In the genomic region with DNA sequence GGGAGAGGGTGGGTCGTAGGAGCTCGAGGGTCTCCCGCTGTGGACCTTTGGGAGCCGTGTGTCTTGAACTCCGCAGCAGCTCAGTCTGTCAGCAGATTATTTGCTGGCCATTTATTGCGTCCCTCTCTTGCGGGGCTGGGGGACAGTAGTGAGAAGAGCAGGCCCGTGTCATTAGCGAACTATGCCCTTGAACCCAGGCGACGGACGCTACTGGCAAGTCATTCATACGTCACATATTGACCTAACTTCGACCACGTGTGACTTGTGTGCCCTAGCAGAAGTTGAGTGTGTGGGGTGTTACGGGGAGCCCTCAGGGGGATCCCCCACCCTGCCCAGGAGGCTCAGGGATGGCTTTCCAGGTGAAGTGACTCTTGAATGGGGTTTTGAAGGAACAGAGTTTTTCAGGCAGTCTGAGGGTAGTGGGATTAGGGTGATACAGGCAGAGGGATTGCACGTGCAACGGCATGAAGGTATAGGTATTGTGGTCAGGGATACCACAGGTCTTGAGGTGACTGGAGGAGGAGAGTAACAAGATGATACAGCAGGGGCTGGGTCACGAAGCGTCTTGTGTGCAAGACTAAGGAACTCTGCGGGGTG, we compare ENCODE assay signal across 8 cellular contexts. TPM values are rescaled to one million over a fixed set of nuclear protein-coding genes. Genes with fewer than 3 reads are reported as not detected.
DNase-seq lines count a peak whose midpoint lies in the region; ATAC-seq and TF ChIP-seq lines count a peak whose summit lies in the region.

No MANE protein-coding gene starts in this region.

- TF ChIP-seq CTCF in VCaP (conservative IDR thresholded peaks at IDR 0.05) (no peak), esophagus squamous epithelium (IDR thresholded peaks at IDR 0.05) (no peak), psoas muscle (IDR thresholded peaks at IDR 0.05) (no peak)

- H3K27ac ChIP-seq in VCaP, result peak overlapping the region; percentile 92
- peak overlapping the region; percentile 84 to 93 (median 88) for H3K27ac ChIP-seq in esophagus squamous epithelium
- peak overlapping the region; percentile 91 for H3K27ac ChIP-seq in psoas muscle

- H3K4me1 ChIP-seq in esophagus squamous epithelium (peaks cover 13 to 22% (median 15%) of the 10 kb centered on the region in 3 donors), psoas muscle (peaks cover 14% of the 10 kb centered on the region)

- no peaks in the 10 kb centered on the region for H3K27me3 ChIP-seq in esophagus squamous epithelium
- H3K27me3 ChIP-seq in psoas muscle (ENCODE audit: insufficient read depth in 3 of 3, low read length in 2 of 3), result no peaks in the 10 kb centered on the region

- WGBS in esophagus squamous epithelium, 2 donors, result 4 to 7% methylated on average over 16 to 18 of the region's 21 CpGs
- 9 to 10% (median 10%) methylated on average over 21 of the region's 21 CpGs for WGBS in psoas muscle, 3 donors

- DNase-seq in NCI-H146 (lab: John Stamatoyannopoulos, UW) (peak; percentile 33), NCI-H146 treated with DMSO at 0.1 percent for 48 hours (lab: John Stamatoyannopoulos, UW; ENCODE audit: unreplicated experiment) (no peak), esophagus squamous epithelium (lab: John Stamatoyannopoulos, UW) (no peak), psoas muscle (no peak), AG08396 (ENCODE audit: low spot score) (no peak)

- no peak for TF ChIP-seq POLR2A in esophagus squamous epithelium (IDR thresholded peaks at IDR 0.05)

- peak overlapping the region; percentile 57 to 93 (median 70) for H3K4me3 ChIP-seq in esophagus squamous epithelium
- peak overlapping the region; percentile 85 for H3K4me3 ChIP-seq in psoas muscle

- H3K36me3 ChIP-seq in esophagus squamous epithelium (peaks cover 0 to 14% (median under 1%) of the 10 kb centered on the region in 3 donors), psoas muscle (ENCODE audit: insufficient read depth in 1 of 2, low read depth in 1 of 2) (peaks cover 0 to 13% of the 10 kb centered on the region in 2 donors)

- intact Hi-C loops in esophagus squamous epithelium (cut with DNase I) (no loop called here), psoas muscle (cut with DNase I) (loop anchor here (1.0 to 5.0 kb wide), 5 partner anchors 34 to 358 kb away; partner anchors contain the start of genes TAF12 (in 1 of the 2) and TRNAU1AP (in 1 of the 2))

- H3K9me3 ChIP-seq in esophagus squamous epithelium (no peaks in the 10 kb centered on the region), psoas muscle (no peaks in the 10 kb centered on the region)

- ATAC-seq in HG03521 (IDR thresholded peaks at IDR 0.05; ENCODE audit: unreplicated experiment) (peak; percentile 14), psoas muscle (no peak), HG02852 (IDR thresholded peaks at IDR 0.05; ENCODE audit: unreplicated experiment) (no peak)

RNA-seq across cellular contexts. Expression of gene RCC1, which starts 13.0 kb away (rescaled TPM):
- 10 to 100 TPM; 25.6 to 46.6 (median 35.8) TPM for total RNA-seq in esophagus squamous epithelium
- total RNA-seq in psoas muscle, result 10 to 100 TPM in 2 of 4 donors, 1 to 10 TPM in 2; 7.0 to 20.8 (median 9.2) TPM
- 10 to 100 TPM; 14.0 to 81.6 (median 17.4) TPM for polyA plus RNA-seq in psoas muscle

RNA-seq across cellular contexts. Expression of gene TRNAU1AP, which starts 34.0 kb away (rescaled TPM):
- total RNA-seq in esophagus squamous epithelium (10 to 100 TPM; 12.4 to 21.4 (median 16.4) TPM), psoas muscle (10 to 100 TPM in 3 of 4 donors, 1 to 10 TPM in 1; 7.5 to 17.5 (median 12.2) TPM)
- 10 to 100 TPM in 2 of 3 donors, 1 to 10 TPM in 1; 7.3 to 12.9 (median 10.8) TPM for polyA plus RNA-seq in psoas muscle
